Comparison of ENCODE assay signal across 17 cellular contexts in the genomic region with DNA sequence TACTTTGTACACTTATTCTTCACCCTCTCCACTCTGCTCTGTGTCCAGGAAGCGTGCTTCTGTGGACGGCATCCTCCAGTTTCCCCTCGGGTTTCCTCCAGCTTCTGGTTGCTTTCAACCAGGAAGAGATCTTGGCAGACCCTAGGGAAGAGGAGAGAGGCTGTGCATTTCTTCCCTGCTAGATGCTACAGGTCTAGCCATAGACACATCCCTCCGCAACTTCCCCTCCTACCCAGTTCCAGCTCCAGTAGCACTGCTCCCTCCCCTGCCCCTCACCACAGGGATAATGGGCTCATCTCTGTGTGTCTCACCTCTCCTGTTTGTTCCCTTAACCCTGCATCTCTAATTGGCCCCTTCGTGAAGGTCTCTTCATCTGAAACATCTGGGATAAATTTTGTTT. TPM values are rescaled to one million over a fixed set of nuclear protein-coding genes. Genes with fewer than 3 reads are reported as not detected.
A peak's percentile ranks its signal among the peaks of the same experiment; 100 is the strongest.
DNase-seq lines count a peak whose midpoint lies in the region; TF ChIP-seq lines count a peak whose summit lies in the region.
"Had no signal": no experiment of that assay in that cellular context is flagged by ENCODE, and none has a peak within 500 bp of the region (broad histone marks: within the 10 kb centered on the region; RNA-seq: fewer than 3 reads in every experiment).

No MANE protein-coding gene starts in this region.

- H3K27me3 ChIP-seq in endodermal cell (ENCODE audit: control insufficient read depth, insufficient read depth, low read length, poor library complexity, severe bottlenecking): no peaks in the 10 kb centered on the region

- no peak overlapping the region for H3K27ac Mint-ChIP-seq in endodermal cell
- H3K27ac Mint-ChIP-seq: CD4-positive, alpha-beta T cell; HFFc6 had no signal

- TF ChIP-seq CTCF in endodermal cell (conservative IDR thresholded peaks at IDR 0.05): no peak

- H3K36me3 ChIP-seq in endodermal cell (ENCODE audit: control insufficient read depth, insufficient read depth, low read length): no peaks in the 10 kb centered on the region

- H3K4me1 Mint-ChIP-seq in endodermal cell: no peaks in the 10 kb centered on the region

- H3K36me3 Mint-ChIP-seq in endodermal cell (ENCODE audit: low read depth): no peaks in the 10 kb centered on the region

- no peaks in the 10 kb centered on the region for H3K9me3 Mint-ChIP-seq in endodermal cell
- H3K9me3 Mint-ChIP-seq: CD4-positive, alpha-beta T cell; HFFc6 had no signal

- H3K9me3 ChIP-seq in endodermal cell (ENCODE audit: control insufficient read depth, low read length): no peaks in the 10 kb centered on the region
- H3K9me3 ChIP-seq: A549, Caco-2 had no signal

- no peak overlapping the region for H3K4me3 Mint-ChIP-seq in endodermal cell
- H3K4me3 Mint-ChIP-seq: CD4-positive, alpha-beta T cell; HFFc6 had no signal

- 20 to 85% methylated on average over 1 to 5 of the region's 5 CpGs for WGBS in endodermal cell (ENCODE audit: insufficient coverage in 1 of 2, insufficient read length in 1 of 2), 2 experiments

- peak; percentile 85 for DNase-seq in NCI-H2227 treated with DMSO at 0.1 percent for 48 hours (lab: John Stamatoyannopoulos, UW)
- DNase-seq in NCI-H2227 (lab: John Stamatoyannopoulos, UW; ENCODE audit: unreplicated experiment): no peak
- DNase-seq in NCI-H146 (lab: John Stamatoyannopoulos, UW): peak; percentile 72
- DNase-seq in endodermal cell: peak; percentile 28
- DNase-seq in mucosa of gallbladder (ENCODE audit: low spot score): peak; percentile 1
- no peak for DNase-seq in activated CD8-positive, alpha-beta memory T cell treated with anti-CD3 and anti-CD28 coated beads, Interleukin-2, amount 50 U/mL, for 4 hours
- no peak for DNase-seq in NCI-H774 (lab: John Stamatoyannopoulos, UW)
- DNase-seq in NCI-H2171 treated with DMSO at 0.1 percent for 48 hours (lab: John Stamatoyannopoulos, UW): no peak
- DNase-seq: AML-193; Caco-2; CD4-positive, alpha-beta T cell; GM23248; HFFc6 had no signal

- no peak overlapping the region for H3K27ac ChIP-seq in endodermal cell (ENCODE audit: low read depth, low read length)
- H3K27ac ChIP-seq: 22Rv1, A549, C4-2B, GM23248, HL-60 had no signal

- no peak overlapping the region for H3K4me3 ChIP-seq in endodermal cell (ENCODE audit: low read length)
- H3K4me3 ChIP-seq: A549, GM23248 had no signal

- no peak overlapping the region for H3K9ac ChIP-seq in endodermal cell (ENCODE audit: extremely low read depth, low read length, poor library complexity, severe bottlenecking)
- H3K9ac ChIP-seq: GM23248 had no signal

- H3K27me3 Mint-ChIP-seq in endodermal cell (ENCODE audit: insufficient read depth): no peaks in the 10 kb centered on the region

- no peaks in the 10 kb centered on the region for H3K4me1 ChIP-seq in endodermal cell (ENCODE audit: control insufficient read depth, insufficient read depth, low read length)
- H3K4me1 ChIP-seq: A549, Caco-2 had no signal

RNA-seq across cellular contexts. Expression of a gene that starts 16.3 kb away (rescaled TPM):
- total RNA-seq in endodermal cell (under 1 TPM; 0.11 to 0.18 TPM), mucosa of gallbladder (6.7 TPM)
- 0.43 TPM for polyA plus RNA-seq in endodermal cell (2013, experiment 1 of 2)
- polyA plus RNA-seq in endodermal cell (2013, experiment 2 of 2): 0.33 TPM
- total RNA-seq: CD4-positive, alpha-beta T cell had no signal

Comparison
In these comparisons a context has a peak if more than half of its experiments do, and no peak if none do; other contexts are left out.
1. DNase-seq: peak in NCI-H2227 treated with DMSO at 0.1 percent for 48 hours (single experiment), NCI-H146 (single experiment), endodermal cell (single experiment) and mucosa of gallbladder (single experiment); none in NCI-H2227 (single experiment), activated CD8-positive, alpha-beta memory T cell treated with anti-CD3 and anti-CD28 coated beads, Interleukin-2, amount 50 U/mL, for 4 hours (single experiment), NCI-H774 (single experiment) and NCI-H2171 treated with DMSO at 0.1 percent for 48 hours (single experiment).